In genomic region chr18:54269924-54270844, GRCh38 we compare ENCODE assay signal across 1 cellular context.
TF ChIP-seq lines count a peak whose summit lies in the region.

No MANE protein-coding gene starts in this region.

TF ChIP-seq in GM23338, 12 proteins besides CTCF, POLR2A, EP300 and RAD21 (continued from another document):
- no peak for TF ChIP-seq JUNB (IDR thresholded peaks at IDR 0.05; ENCODE audit: unreplicated experiment)
- TF ChIP-seq REST (IDR thresholded peaks at IDR 0.05; ENCODE audit: unreplicated experiment): no peak
